ENCODE assay signal across 1 cellular context in genomic region chr6:91376686-91377085, GRCh38.
TF ChIP-seq lines count a peak whose summit lies in the region.

No MANE protein-coding gene starts in this region.

TF ChIP-seq in GM23338, 12 proteins besides CTCF, POLR2A, EP300 and RAD21 (continued from another document):
- no peak for TF ChIP-seq ZNF462 (CRISPR knock-in tag; IDR thresholded peaks at IDR 0.05)
- TF ChIP-seq ZNF114 (CRISPR knock-in tag; IDR thresholded peaks at IDR 0.05), result no peak
- no peak for TF ChIP-seq EZH2phosphoT487 (IDR thresholded peaks at IDR 0.05; ENCODE audit: unreplicated experiment)
